In the genomic region with DNA sequence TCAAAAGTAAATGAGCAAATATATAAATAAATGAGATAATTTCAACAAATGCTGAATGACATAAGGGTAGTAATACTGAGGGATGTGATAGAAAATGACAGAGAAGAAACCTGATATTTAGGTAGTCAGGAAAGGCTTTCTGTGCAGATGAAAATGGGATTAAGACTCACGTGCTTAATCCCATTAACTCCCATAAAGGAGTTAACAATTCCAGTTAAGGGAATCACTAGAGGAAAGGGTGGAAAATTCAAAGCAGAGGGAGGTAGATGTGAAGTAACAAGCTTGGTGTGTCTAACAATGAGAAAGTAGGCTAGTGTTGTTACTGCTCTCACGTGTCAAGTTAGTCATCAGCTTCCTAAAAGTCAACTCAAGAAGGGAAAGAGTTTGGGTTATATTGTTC, we compare ENCODE assay signal across 24 cellular contexts.
"Had no signal": no experiment of that assay in that cellular context is flagged by ENCODE, and none has a peak within 500 bp of the region (broad histone marks: within the 10 kb centered on the region; RNA-seq: fewer than 3 reads in every experiment).

No MANE protein-coding gene starts in this region.

- H3K9me3 Mint-ChIP-seq: effector memory CD8-positive, alpha-beta T cell; naive thymus-derived CD4-positive, alpha-beta T cell; nephron; stimulated activated naive CD8-positive, alpha-beta T cell treated with anti-CD3 and anti-CD28 coated beads, Interleukin-15, amount 100 ng/mL, for 72 hours had no signal

- H3K4me3 ChIP-seq: gastrocnemius medialis, heart left ventricle, hepatocyte, prostate gland, right atrium auricular region, smooth muscle cell, suprapubic skin, vagina had no signal

- H3K4me1 Mint-ChIP-seq: naive thymus-derived CD4-positive, alpha-beta T cell; nephron; stimulated activated naive CD8-positive, alpha-beta T cell treated with anti-CD3 and anti-CD28 coated beads, Interleukin-15, amount 100 ng/mL, for 72 hours had no signal

- H3K36me3 ChIP-seq: gastrocnemius medialis, heart left ventricle, prostate gland, right atrium auricular region, suprapubic skin, vagina had no signal

- H3K4me3 Mint-ChIP-seq: effector memory CD8-positive, alpha-beta T cell; naive thymus-derived CD4-positive, alpha-beta T cell; nephron; stimulated activated naive CD8-positive, alpha-beta T cell treated with anti-CD3 and anti-CD28 coated beads, Interleukin-15, amount 100 ng/mL, for 72 hours had no signal

- H3K4me2 ChIP-seq: hepatocyte, smooth muscle cell had no signal

- H3K27ac Mint-ChIP-seq: effector memory CD8-positive, alpha-beta T cell; naive thymus-derived CD4-positive, alpha-beta T cell; nephron; stimulated activated naive CD8-positive, alpha-beta T cell treated with anti-CD3 and anti-CD28 coated beads, Interleukin-15, amount 100 ng/mL, for 72 hours had no signal

- DNase-seq: cortex of kidney; effector memory CD8-positive, alpha-beta T cell; foreskin fibroblast; gastrocnemius medialis; heart left ventricle; kidney; mesenchymal stem cell; midbrain; naive thymus-derived CD4-positive, alpha-beta T cell; nucleus accumbens; stimulated activated CD4-positive, alpha-beta T cell treated with anti-CD3 and anti-CD28 coated beads, Interleukin-12 subunit alpha, Interleukin-12 subunit beta, amount 100 ng/mL, for 4 hours; stimulated activated CD4-positive, alpha-beta T cell treated with anti-CD3 and anti-CD28 coated beads, Interleukin-1b, Interleukin-23, amount 100 ng/mL, for 48 hours; stimulated activated CD4-positive, alpha-beta T cell treated with anti-CD3 and anti-CD28 coated beads, Interleukin-4, amount 100 ng/mL, for 1 hour; stimulated activated CD8-positive, alpha-beta memory T cell treated with anti-CD3 and anti-CD28 coated beads, Interleukin-4, amount 100 ng/mL, for 48 hours; stimulated activated naive CD4-positive, alpha-beta T cell; stimulated activated naive CD8-positive, alpha-beta T cell treated with anti-CD3 and anti-CD28 coated beads, Interleukin-15, amount 100 ng/mL, for 72 hours; trophoblast cell had no signal

- H3K27me3 Mint-ChIP-seq: effector memory CD8-positive, alpha-beta T cell; naive thymus-derived CD4-positive, alpha-beta T cell; stimulated activated naive CD8-positive, alpha-beta T cell treated with anti-CD3 and anti-CD28 coated beads, Interleukin-15, amount 100 ng/mL, for 72 hours had no signal

- H3K4me1 ChIP-seq: gastrocnemius medialis, prostate gland, right atrium auricular region, suprapubic skin had no signal

- H3K27ac ChIP-seq: gastrocnemius medialis, heart left ventricle, hepatocyte, prostate gland, right atrium auricular region, suprapubic skin, vagina had no signal

- H3K9me3 ChIP-seq: gastrocnemius medialis, heart left ventricle, prostate gland, right atrium auricular region, suprapubic skin, vagina had no signal

- H3K79me2 ChIP-seq: hepatocyte had no signal

- H2AFZ ChIP-seq: hepatocyte had no signal

- H3K27me3 ChIP-seq: gastrocnemius medialis, heart left ventricle, hepatocyte, right atrium auricular region, suprapubic skin, vagina had no signal
